Comparison of ENCODE assay signal across 11 cellular contexts in the genomic region with DNA sequence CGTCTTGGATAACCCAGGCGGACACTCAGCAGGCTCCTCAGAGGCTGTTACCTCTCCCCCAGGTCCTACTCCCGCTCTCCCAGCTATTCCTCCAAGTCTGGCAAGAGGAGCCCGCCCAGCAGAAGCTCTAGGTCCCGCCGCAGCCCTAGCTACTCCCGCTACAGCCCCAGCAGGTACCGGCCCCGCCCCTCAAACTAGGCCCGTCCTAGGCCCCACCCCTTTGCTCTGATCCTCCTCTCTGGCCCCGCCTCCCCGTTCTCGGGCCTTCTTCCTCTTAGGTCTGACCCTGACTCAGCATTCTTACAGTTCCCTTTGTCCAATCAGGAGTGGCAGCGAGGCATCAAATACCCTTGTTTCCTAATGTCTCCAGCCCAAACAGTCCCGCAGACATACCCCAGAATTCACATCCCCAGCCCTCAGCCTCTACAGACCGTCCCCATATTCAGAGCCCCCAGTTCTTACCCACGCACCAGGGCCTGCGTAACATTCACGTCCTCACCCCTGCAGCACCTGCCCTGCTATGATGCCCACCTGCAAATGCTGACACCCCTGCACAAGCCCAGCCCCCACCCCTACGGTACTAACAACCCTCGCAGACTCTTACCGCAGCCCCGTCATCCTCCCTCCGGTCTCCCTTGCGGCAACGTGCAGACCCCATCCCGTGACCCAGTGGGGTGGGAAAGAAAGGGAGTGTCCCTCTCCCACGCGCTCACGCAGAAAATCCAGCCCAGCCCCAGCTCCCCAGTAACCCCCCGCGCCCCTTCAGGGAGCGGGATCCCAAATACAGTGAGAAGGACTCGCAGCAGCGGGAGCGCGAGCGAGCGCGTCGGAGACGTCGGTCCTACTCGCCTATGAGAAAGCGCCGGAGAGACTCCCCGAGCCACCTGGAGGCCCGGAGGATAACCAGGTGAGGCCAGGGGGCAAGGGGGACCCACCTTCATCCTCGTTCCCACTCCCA. TPM values are rescaled to one million over a fixed set of nuclear protein-coding genes. Genes with fewer than 3 reads are reported as not detected.
DNase-seq lines count a peak whose midpoint lies in the region; ATAC-seq, FAIRE-seq and TF ChIP-seq lines count a peak whose summit lies in the region.
"Had no signal": no experiment of that assay in that cellular context is flagged by ENCODE, and none has a peak within 500 bp of the region (broad histone marks: within the 10 kb centered on the region; RNA-seq: fewer than 3 reads in every experiment).

No MANE protein-coding gene starts in this region.

- CTCF ChIA-PET in endothelial cell of umbilical vein (lab: Charles Lee) = no interaction called here

- H3K27ac ChIP-seq in endothelial cell of umbilical vein (ENCODE audit: insufficient read depth, low read depth, low read length) = no peak overlapping the region
- no peak overlapping the region for H3K27ac ChIP-seq in mesenchymal stem cell (ENCODE audit: low read length, poor library complexity, severe bottlenecking)
- no peak overlapping the region for H3K27ac ChIP-seq in upper lobe of right lung
- H3K27ac ChIP-seq: breast epithelium, skin epidermis had no signal

- H3K27ac Mint-ChIP-seq in activated T-cell treated with anti-CD3 and anti-CD28 coated beads, Interleukin-2, amount 50 U/mL, for 72 hours = no peak overlapping the region
- H3K27ac Mint-ChIP-seq: CD4-positive, CD25-positive, alpha-beta regulatory T cell had no signal

- H3K9me3 Mint-ChIP-seq in activated T-cell treated with anti-CD3 and anti-CD28 coated beads, Interleukin-2, amount 50 U/mL, for 72 hours = peaks cover 2 to 8% of the 10 kb centered on the region in 2 donors
- peaks cover 5% of the 10 kb centered on the region for H3K9me3 Mint-ChIP-seq in activated T-cell treated with anti-CD3 and anti-CD28 coated beads, Interleukin-2, amount 50 U/mL, for 4 hours

- ATAC-seq in activated T-cell treated with anti-CD3 and anti-CD28 coated beads, Interleukin-2, amount 50 U/mL, for 72 hours (replicated peaks in 1 of 2) = peak; percentile 30 to 37
- no peak for ATAC-seq in activated T-cell treated with anti-CD3 and anti-CD28 coated beads, Interleukin-2, amount 50 U/mL, for 4 hours
- ATAC-seq in upper lobe of right lung = peak; percentile 91
- ATAC-seq in GM21786 (IDR thresholded peaks at IDR 0.05; ENCODE audit: unreplicated experiment) = no peak

- H3K4me3 ChIP-seq in endothelial cell of umbilical vein (replicated peaks in 1 of 3; ENCODE audit: insufficient read depth in 1 of 3, low read depth in 1 of 3, low read length in 3 of 3) (no peak overlapping the region), mesenchymal stem cell (ENCODE audit: insufficient read depth in 1 of 2, low read depth in 1 of 2, low read length in 2 of 2) (no peak overlapping the region), upper lobe of right lung (no peak overlapping the region)
- H3K4me3 ChIP-seq: skin epidermis had no signal

- no peak overlapping the region for H2AK5ac ChIP-seq in mesenchymal stem cell (ENCODE audit: low read length, severe bottlenecking)

- dilution Hi-C loops in endothelial cell of umbilical vein (cut with MboI; ENCODE audit: extremely low pct_ligation_motif_present, low sequenced_read_pairs) = no loop called here

- H3K79me2 ChIP-seq in endothelial cell of umbilical vein (ENCODE audit: control insufficient read depth, insufficient read depth, low read length) = no peaks in the 10 kb centered on the region

- no peaks in the 10 kb centered on the region for H3K9me1 ChIP-seq in endothelial cell of umbilical vein (replicated peaks; ENCODE audit: control insufficient read depth, extremely low read depth, insufficient read depth, low read length)

- no peak overlapping the region for H3K23ac ChIP-seq in mesenchymal stem cell (ENCODE audit: low read length in 2 of 2)

- 16% methylated on average over 48 of the region's 49 CpGs for WGBS in mesenchymal stem cell

- DNase-seq in activated T-cell treated with anti-CD3 and anti-CD28 coated beads, Interleukin-2, amount 50 U/mL, for 72 hours = peak; percentile 5 to 23
- DNase-seq in activated T-cell treated with anti-CD3 and anti-CD28 coated beads, Interleukin-2, amount 50 U/mL, for 4 hours = no peak
- DNase-seq in endothelial cell of umbilical vein (ENCODE audit: low read depth, low spot score) = peak; percentile 30
- peak; percentile 74 for DNase-seq in mesenchymal stem cell
- DNase-seq in upper lobe of right lung = peak; percentile 89
- DNase-seq in NCI-H2029 (lab: John Stamatoyannopoulos, UW) = no peak
- no peak for DNase-seq in GM12891 (ENCODE audit: insufficient read length, low spot score)

- no peaks in the 10 kb centered on the region for H3K4me1 Mint-ChIP-seq in activated T-cell treated with anti-CD3 and anti-CD28 coated beads, Interleukin-2, amount 50 U/mL, for 72 hours (ENCODE audit: low read depth)
- H3K4me1 Mint-ChIP-seq in activated T-cell treated with anti-CD3 and anti-CD28 coated beads, Interleukin-2, amount 50 U/mL, for 4 hours (ENCODE audit: low read depth) = no peaks in the 10 kb centered on the region
- H3K4me1 Mint-ChIP-seq: CD4-positive, CD25-positive, alpha-beta regulatory T cell had no signal

- H4K20me1 ChIP-seq in endothelial cell of umbilical vein (replicated peaks; ENCODE audit: control insufficient read depth, extremely low read depth, insufficient read depth, low read length) = no peaks in the 10 kb centered on the region

- H3K79me1 ChIP-seq in mesenchymal stem cell (replicated peaks; ENCODE audit: low read length, poor library complexity, severe bottlenecking) = no peaks in the 10 kb centered on the region

- peak overlapping the region; percentile 1 for H4K91ac ChIP-seq in mesenchymal stem cell (ENCODE audit: low read length)

- FAIRE-seq in endothelial cell of umbilical vein (lab: Jason Lieb, UNC) (no peak), GM12891 (lab: Jason Lieb, UNC) (no peak)

- POLR2A ChIA-PET in endothelial cell of umbilical vein (lab: Charles Lee) = interaction anchor here (0.6 kb wide), 1 partner anchor 162 kb away, joined by 3 read pairs; no protein-coding TSS in a partner anchor

- peak overlapping the region in 1 of 2 experiments; percentile 43 for H2BK12ac ChIP-seq in mesenchymal stem cell (ENCODE audit: low read length in 2 of 2)

- H3K4me2 ChIP-seq in endothelial cell of umbilical vein (ENCODE audit: insufficient read depth, low read length) = no peak overlapping the region
- peak overlapping the region; percentile 49 for H3K4me2 ChIP-seq in mesenchymal stem cell (ENCODE audit: low read length, poor library complexity, severe bottlenecking)

- no peak overlapping the region for H2BK15ac ChIP-seq in mesenchymal stem cell (ENCODE audit: low read depth, poor library complexity, severe bottlenecking)

- H2AFZ ChIP-seq in endothelial cell of umbilical vein (ENCODE audit: low read depth, low read length) = peak overlapping the region; percentile 76
- H2AFZ ChIP-seq in mesenchymal stem cell (ENCODE audit: low read depth, low read length) = peak overlapping the region; percentile 60

- intact Hi-C loops in endothelial cell of umbilical vein (cut with micrococcal nuclease) (no loop called here), upper lobe of right lung (cut with DNase I) (no loop called here)

- no peak overlapping the region for H3K14ac ChIP-seq in mesenchymal stem cell (ENCODE audit: low read length in 2 of 2)

- H3K4me3 Mint-ChIP-seq in activated T-cell treated with anti-CD3 and anti-CD28 coated beads, Interleukin-2, amount 50 U/mL, for 72 hours = peak overlapping the region in 1 of 2 donors; percentile 33
- H3K4me3 Mint-ChIP-seq in activated T-cell treated with anti-CD3 and anti-CD28 coated beads, Interleukin-2, amount 50 U/mL, for 4 hours = no peak overlapping the region
- H3K4me3 Mint-ChIP-seq: CD4-positive, CD25-positive, alpha-beta regulatory T cell had no signal

- H3K9me3 ChIP-seq in endothelial cell of umbilical vein (replicated peaks; ENCODE audit: control insufficient read depth, insufficient read depth, low read length) = no peaks in the 10 kb centered on the region
- H3K9me3 ChIP-seq in mesenchymal stem cell (ENCODE audit: control insufficient read depth, low read length) = peaks cover 10% of the 10 kb centered on the region
- H3K9me3 ChIP-seq in upper lobe of right lung = peaks cover 8% of the 10 kb centered on the region

- H2BK5ac ChIP-seq in mesenchymal stem cell (ENCODE audit: low read depth, low read length, poor library complexity, severe bottlenecking) = no peak overlapping the region

- BruUV-seq in endothelial cell of umbilical vein (replicated peaks; lab: Mats Ljungman, UMichigan) = no TSS peak

- H3K27me3 ChIP-seq in endothelial cell of umbilical vein (ENCODE audit: control insufficient read depth in 2 of 2, insufficient read depth in 2 of 2, low read length in 2 of 2) (no peaks in the 10 kb centered on the region), mesenchymal stem cell (ENCODE audit: control insufficient read depth in 1 of 2, insufficient read depth in 1 of 2, low read length in 2 of 2) (peaks cover 0 to 5% of the 10 kb centered on the region in 2 experiments), upper lobe of right lung (no peaks in the 10 kb centered on the region)

- peak overlapping the region; percentile 42 to 67 for H3K18ac ChIP-seq in mesenchymal stem cell (ENCODE audit: low read depth in 1 of 2, low read length in 2 of 2)

- no peak overlapping the region for H3K4ac ChIP-seq in mesenchymal stem cell (ENCODE audit: low read depth in 1 of 2, low read length in 2 of 2)

- H3K36me3 Mint-ChIP-seq in activated T-cell treated with anti-CD3 and anti-CD28 coated beads, Interleukin-2, amount 50 U/mL, for 72 hours (ENCODE audit: insufficient read depth in 2 of 2) = peaks cover 2 to 3% of the 10 kb centered on the region in 2 donors
- H3K36me3 Mint-ChIP-seq in activated T-cell treated with anti-CD3 and anti-CD28 coated beads, Interleukin-2, amount 50 U/mL, for 4 hours (ENCODE audit: insufficient read depth) = no peaks in the 10 kb centered on the region
- H3K36me3 Mint-ChIP-seq: CD4-positive, CD25-positive, alpha-beta regulatory T cell had no signal

- no peaks in the 10 kb centered on the region for H3K4me1 ChIP-seq in endothelial cell of umbilical vein (ENCODE audit: control insufficient read depth, extremely low read depth, insufficient read depth, low read length)
- H3K4me1 ChIP-seq in mesenchymal stem cell (ENCODE audit: control insufficient read depth, insufficient read depth, low read depth, low read length) = peaks cover 2% of the 10 kb centered on the region
- no peaks in the 10 kb centered on the region for H3K4me1 ChIP-seq in upper lobe of right lung
- H3K4me1 ChIP-seq: breast epithelium had no signal

- TF ChIP-seq CTCF in endothelial cell of umbilical vein (IDR thresholded peaks at IDR 0.05; ENCODE audit: extremely low read depth in 1 of 2, insufficient read depth in 1 of 2, low read depth in 1 of 2, low read length in 2 of 2) (no peak), upper lobe of right lung (IDR thresholded peaks at IDR 0.05) (no peak)

- H3K36me3 ChIP-seq in endothelial cell of umbilical vein (ENCODE audit: control insufficient read depth in 2 of 2, extremely low read depth in 1 of 2, insufficient read depth in 2 of 2, low read length in 2 of 2) = no peaks in the 10 kb centered on the region
- H3K36me3 ChIP-seq in mesenchymal stem cell (ENCODE audit: control insufficient read depth in 1 of 2, insufficient read depth in 2 of 2, low read depth in 1 of 2, low read length in 2 of 2) = no peaks in the 10 kb centered on the region
- no peaks in the 10 kb centered on the region for H3K36me3 ChIP-seq in upper lobe of right lung
- H3K36me3 ChIP-seq: breast epithelium had no signal

- no peaks in the 10 kb centered on the region for H3K27me3 Mint-ChIP-seq in activated T-cell treated with anti-CD3 and anti-CD28 coated beads, Interleukin-2, amount 50 U/mL, for 72 hours (ENCODE audit: low read depth)
- H3K27me3 Mint-ChIP-seq in activated T-cell treated with anti-CD3 and anti-CD28 coated beads, Interleukin-2, amount 50 U/mL, for 4 hours (ENCODE audit: low read depth) = peaks cover 14% of the 10 kb centered on the region

- no peak overlapping the region for H2BK120ac ChIP-seq in mesenchymal stem cell (ENCODE audit: low read depth, low read length)

- H4K8ac ChIP-seq in mesenchymal stem cell (ENCODE audit: low read length) = peak overlapping the region; percentile 32

- H3K9ac ChIP-seq in endothelial cell of umbilical vein (replicated peaks; ENCODE audit: extremely low read depth, insufficient read depth, low read length) (no peak overlapping the region), mesenchymal stem cell (ENCODE audit: low read length) (no peak overlapping the region)

- TF ChIP-seq POLR2A in endothelial cell of umbilical vein (IDR thresholded peaks at IDR 0.05; ENCODE audit: low read depth, low read length) (no peak), GM12891 (IDR thresholded peaks at IDR 0.05; ENCODE audit: low read depth, low read length) (no peak)

RNA-seq across cellular contexts. Expression of a gene that starts 25.0 kb away (rescaled TPM):
- total RNA-seq in activated T-cell treated with anti-CD3 and anti-CD28 coated beads, Interleukin-2, amount 50 U/mL, for 72 hours = not detected
- total RNA-seq in activated T-cell treated with anti-CD3 and anti-CD28 coated beads, Interleukin-2, amount 50 U/mL, for 4 hours = not detected
- total RNA-seq in endothelial cell of umbilical vein (10.1 and 10.8 TPM in 2 replicates), upper lobe of right lung (70.0 TPM)
- 14.7 and 17.6 TPM in 2 replicates for polyA plus RNA-seq in endothelial cell of umbilical vein
- 11.0 and 12.1 TPM in 2 replicates for polyA plus RNA-seq in endothelial cell of umbilical vein (2011; cell fraction: cytosol; rRNA removed)
- polyA plus RNA-seq in endothelial cell of umbilical vein (2011; cell fraction: nucleus; rRNA removed) = 6.5 and 8.3 TPM in 2 replicates
- polyA plus RNA-seq in endothelial cell of umbilical vein (2012) = 21.1 and 21.9 TPM in 2 replicates
- 9.5 and 10.0 TPM in 2 replicates for polyA minus RNA-seq in endothelial cell of umbilical vein
- polyA minus RNA-seq in endothelial cell of umbilical vein (2011; cell fraction: cytosol; rRNA and poly(A)+ RNA removed) = 23.6 TPM
- 6.8 and 7.5 TPM in 2 replicates for polyA minus RNA-seq in endothelial cell of umbilical vein (2011; cell fraction: nucleus; rRNA and poly(A)+ RNA removed)
- 32.2 TPM for polyA plus RNA-seq in mesenchymal stem cell (2013, experiment 1 of 2)
- polyA plus RNA-seq in mesenchymal stem cell (2013, experiment 2 of 2) = 32.7 TPM
- not detected for polyA plus RNA-seq in GM12891 (2012; ENCODE audit: low read depth, missing spikeins)
- total RNA-seq: CD4-positive, CD25-positive, alpha-beta regulatory T cell had no signal
- polyA plus RNA-seq: CD4-positive, CD25-positive, alpha-beta regulatory T cell had no signal

Comparison
In these comparisons a context has a peak if more than half of its experiments do, and no peak if none do; other contexts are left out.
1. ATAC-seq: peak in activated T-cell treated with anti-CD3 and anti-CD28 coated beads, Interleukin-2, amount 50 U/mL, for 72 hours (2 of 2) and upper lobe of right lung (single experiment); none in activated T-cell treated with anti-CD3 and anti-CD28 coated beads, Interleukin-2, amount 50 U/mL, for 4 hours (0 of 2) and GM21786 (single experiment).
2. DNase-seq: peak in activated T-cell treated with anti-CD3 and anti-CD28 coated beads, Interleukin-2, amount 50 U/mL, for 72 hours (2 of 2), endothelial cell of umbilical vein (single experiment), mesenchymal stem cell (single experiment) and upper lobe of right lung (single experiment); none in activated T-cell treated with anti-CD3 and anti-CD28 coated beads, Interleukin-2, amount 50 U/mL, for 4 hours (single experiment), NCI-H2029 (single experiment) and GM12891 (single experiment).